Comparison of ENCODE assay signal across 38 cellular contexts in genomic region chr20:24492698-24493097, GRCh38. TPM values are rescaled to one million over a fixed set of nuclear protein-coding genes. Genes with fewer than 3 reads are reported as not detected.
"Had no signal": no experiment of that assay in that cellular context is flagged by ENCODE, and none has a peak within 500 bp of the region (broad histone marks: within the 10 kb centered on the region; RNA-seq: fewer than 3 reads in every experiment).

No MANE protein-coding gene starts in this region.

- ATAC-seq: activated CD4-positive, alpha-beta T cell treated with anti-CD3 and anti-CD28 coated beads for 36 hours; activated CD8-positive, alpha-beta memory T cell treated with anti-CD3 and anti-CD28 coated beads, Interleukin-2, amount 10 ng/mL, durations not matched to agents 7 days and 5 days; activated CD8-positive, alpha-beta T cell treated with anti-CD3 and anti-CD28 coated beads, Interleukin-2, amount 10 ng/mL, durations not matched to agents 7 days and 5 days; activated naive CD8-positive, alpha-beta T cell treated with anti-CD3 and anti-CD28 coated beads, Interleukin-2, amount 50 U/mL, for 24 hours; effector memory CD8-positive, alpha-beta T cell; foreskin keratinocyte; T-cell had no signal

- H3K27me3 Mint-ChIP-seq: activated CD4-positive, alpha-beta memory T cell treated with anti-CD3 and anti-CD28 coated beads for 36 hours; activated CD4-positive, alpha-beta T cell treated with anti-CD3 and anti-CD28 coated beads for 36 hours; activated CD4-positive, alpha-beta T cell treated with anti-CD3 and anti-CD28 coated beads, Interleukin-2, amount 10 ng/mL, durations not matched to agents 24 days and 14 days; activated CD8-positive, alpha-beta memory T cell treated with anti-CD3 and anti-CD28 coated beads, Interleukin-2, amount 10 ng/mL, durations not matched to agents 7 days and 5 days; activated naive CD4-positive, alpha-beta T cell treated with anti-CD3 and anti-CD28 coated beads, Interleukin-2, amount 50 U/mL, for 24 hours; activated naive CD8-positive, alpha-beta T cell treated with anti-CD3 and anti-CD28 coated beads for 36 hours; activated naive CD8-positive, alpha-beta T cell treated with anti-CD3 and anti-CD28 coated beads, Interleukin-2, amount 50 U/mL, for 24 hours; dendritic cell treated with granulocyte-macrophage colony-stimulating factor and Interleukin-4, amounts not matched to agents 40 ng/mL and 50 ng/mL, for 4 days had no signal

- H3K9me3 ChIP-seq: adrenal gland, ascending aorta, esophagus muscularis mucosa, gastrocnemius medialis, heart left ventricle had no signal

- H3K9me3 Mint-ChIP-seq: activated CD4-positive, alpha-beta memory T cell treated with anti-CD3 and anti-CD28 coated beads for 36 hours; activated CD4-positive, alpha-beta T cell treated with anti-CD3 and anti-CD28 coated beads, Interleukin-2, amount 10 ng/mL, durations not matched to agents 24 days and 14 days; activated naive CD4-positive, alpha-beta T cell treated with anti-CD3 and anti-CD28 coated beads for 36 hours; activated naive CD4-positive, alpha-beta T cell treated with anti-CD3 and anti-CD28 coated beads, Interleukin-2, amount 50 U/mL, for 24 hours; activated naive CD8-positive, alpha-beta T cell treated with anti-CD3 and anti-CD28 coated beads for 36 hours; activated naive CD8-positive, alpha-beta T cell treated with anti-CD3 and anti-CD28 coated beads, Interleukin-2, amount 50 U/mL, for 24 hours; activated T-helper 1 cell treated with anti-CD3 and anti-CD28 coated beads, Interleukin-12 subunit alpha, Interleukin-12 subunit beta, Interleukin-2, Interleukin-4 antibody, amounts not matched to agents 30 ng/mL and 10 ng/mL and 1 ng/mL, durations not matched to agents 14 hours and 24 hours and 36 hours; activated T-helper 2 cell treated with anti-CD3 and anti-CD28 coated beads, Interferon-gamma antibody, Interleukin-2, Interleukin-4, amounts not matched to agents 10 μg/mL and 5 μg/mL and 100 μg/mL, durations not matched to agents 14 hours and 24 hours and 36 hours; brain; central memory CD8-positive, alpha-beta T cell; dendritic cell treated with granulocyte-macrophage colony-stimulating factor and Interleukin-4, amounts not matched to agents 40 ng/mL and 50 ng/mL, for 4 days; effector memory CD8-positive, alpha-beta T cell; T-helper 1 cell treated with Interleukin-12 subunit alpha and Interleukin-12 subunit beta and Interleukin-4 antibody, amounts not matched to agents 30 μg/mL and 1 μg/mL, for 36 hours had no signal

- H3K4me3 Mint-ChIP-seq: activated CD4-positive, alpha-beta memory T cell treated with anti-CD3 and anti-CD28 coated beads for 36 hours; activated CD4-positive, alpha-beta T cell treated with anti-CD3 and anti-CD28 coated beads for 36 hours; activated CD4-positive, alpha-beta T cell treated with anti-CD3 and anti-CD28 coated beads, Interleukin-2, amount 10 ng/mL, durations not matched to agents 24 days and 14 days; activated CD8-positive, alpha-beta memory T cell treated with anti-CD3 and anti-CD28 coated beads, Interleukin-2, amount 10 ng/mL, durations not matched to agents 7 days and 5 days; activated CD8-positive, alpha-beta T cell treated with anti-CD3 and anti-CD28 coated beads, Interleukin-2, amount 10 ng/mL, durations not matched to agents 7 days and 5 days; activated naive CD4-positive, alpha-beta T cell treated with anti-CD3 and anti-CD28 coated beads for 36 hours; activated naive CD4-positive, alpha-beta T cell treated with anti-CD3 and anti-CD28 coated beads, Interleukin-2, amount 50 U/mL, for 24 hours; activated naive CD8-positive, alpha-beta T cell treated with anti-CD3 and anti-CD28 coated beads for 36 hours; activated naive CD8-positive, alpha-beta T cell treated with anti-CD3 and anti-CD28 coated beads, Interleukin-2, amount 50 U/mL, for 24 hours; activated T-helper 1 cell treated with anti-CD3 and anti-CD28 coated beads, Interleukin-12 subunit alpha, Interleukin-12 subunit beta, Interleukin-2, Interleukin-4 antibody, amounts not matched to agents 30 ng/mL and 10 ng/mL and 1 ng/mL, durations not matched to agents 14 hours and 24 hours and 36 hours; brain; central memory CD8-positive, alpha-beta T cell; dendritic cell treated with granulocyte-macrophage colony-stimulating factor and Interleukin-4, amounts not matched to agents 40 ng/mL and 50 ng/mL, for 4 days; effector memory CD8-positive, alpha-beta T cell; T-cell; T-helper 1 cell treated with Interleukin-12 subunit alpha and Interleukin-12 subunit beta and Interleukin-4 antibody, amounts not matched to agents 30 μg/mL and 1 μg/mL, for 36 hours had no signal

- H3K27ac Mint-ChIP-seq: activated CD4-positive, alpha-beta memory T cell treated with anti-CD3 and anti-CD28 coated beads for 36 hours; activated CD4-positive, alpha-beta T cell treated with anti-CD3 and anti-CD28 coated beads for 36 hours; activated CD4-positive, alpha-beta T cell treated with anti-CD3 and anti-CD28 coated beads, Interleukin-2, amount 10 ng/mL, durations not matched to agents 24 days and 14 days; activated CD8-positive, alpha-beta memory T cell treated with anti-CD3 and anti-CD28 coated beads, Interleukin-2, amount 10 ng/mL, durations not matched to agents 7 days and 5 days; activated CD8-positive, alpha-beta T cell treated with anti-CD3 and anti-CD28 coated beads, Interleukin-2, amount 10 ng/mL, durations not matched to agents 7 days and 5 days; activated naive CD4-positive, alpha-beta T cell treated with anti-CD3 and anti-CD28 coated beads for 36 hours; activated naive CD4-positive, alpha-beta T cell treated with anti-CD3 and anti-CD28 coated beads, Interleukin-2, amount 50 U/mL, for 24 hours; activated naive CD8-positive, alpha-beta T cell treated with anti-CD3 and anti-CD28 coated beads for 36 hours; activated naive CD8-positive, alpha-beta T cell treated with anti-CD3 and anti-CD28 coated beads, Interleukin-2, amount 50 U/mL, for 24 hours; activated T-helper 1 cell treated with anti-CD3 and anti-CD28 coated beads, Interleukin-12 subunit alpha, Interleukin-12 subunit beta, Interleukin-2, Interleukin-4 antibody, amounts not matched to agents 30 ng/mL and 10 ng/mL and 1 ng/mL, durations not matched to agents 14 hours and 24 hours and 36 hours; activated T-helper 2 cell treated with anti-CD3 and anti-CD28 coated beads, Interferon-gamma antibody, Interleukin-2, Interleukin-4, amounts not matched to agents 10 μg/mL and 5 μg/mL and 100 μg/mL, durations not matched to agents 14 hours and 24 hours and 36 hours; brain; dendritic cell treated with granulocyte-macrophage colony-stimulating factor and Interleukin-4, amounts not matched to agents 40 ng/mL and 50 ng/mL, for 4 days; effector memory CD8-positive, alpha-beta T cell; T-cell; T-helper 1 cell treated with Interleukin-12 subunit alpha and Interleukin-12 subunit beta and Interleukin-4 antibody, amounts not matched to agents 30 μg/mL and 1 μg/mL, for 36 hours had no signal

- H3K27ac ChIP-seq: adrenal gland, ascending aorta, coronary artery, esophagus muscularis mucosa, foreskin keratinocyte, gastrocnemius medialis, WERI-Rb-1 had no signal

- H3K27me3 ChIP-seq: adrenal gland, ascending aorta, esophagus muscularis mucosa, foreskin keratinocyte, gastrocnemius medialis, heart left ventricle had no signal

- H3K4me1 ChIP-seq: adrenal gland, ascending aorta, foreskin keratinocyte, gastrocnemius medialis had no signal

- H3K36me3 ChIP-seq: adrenal gland, ascending aorta, esophagus muscularis mucosa, gastrocnemius medialis, heart left ventricle had no signal

- H3K36me3 Mint-ChIP-seq: activated CD4-positive, alpha-beta memory T cell treated with anti-CD3 and anti-CD28 coated beads for 36 hours; activated CD8-positive, alpha-beta memory T cell treated with anti-CD3 and anti-CD28 coated beads, Interleukin-2, amount 10 ng/mL, durations not matched to agents 7 days and 5 days; activated naive CD4-positive, alpha-beta T cell treated with anti-CD3 and anti-CD28 coated beads, Interleukin-2, amount 50 U/mL, for 24 hours; activated naive CD8-positive, alpha-beta T cell treated with anti-CD3 and anti-CD28 coated beads for 36 hours; brain; T-cell had no signal

- H3K4me3 ChIP-seq: adrenal gland, ascending aorta, coronary artery, esophagus muscularis mucosa, gastrocnemius medialis, heart left ventricle had no signal

- H3K4me1 Mint-ChIP-seq: activated CD4-positive, alpha-beta T cell treated with anti-CD3 and anti-CD28 coated beads for 36 hours; activated CD4-positive, alpha-beta T cell treated with anti-CD3 and anti-CD28 coated beads, Interleukin-2, amount 10 ng/mL, durations not matched to agents 24 days and 14 days; activated CD8-positive, alpha-beta memory T cell treated with anti-CD3 and anti-CD28 coated beads, Interleukin-2, amount 10 ng/mL, durations not matched to agents 7 days and 5 days; activated naive CD4-positive, alpha-beta T cell treated with anti-CD3 and anti-CD28 coated beads, Interleukin-2, amount 50 U/mL, for 24 hours; activated naive CD8-positive, alpha-beta T cell treated with anti-CD3 and anti-CD28 coated beads, Interleukin-2, amount 50 U/mL, for 24 hours; central memory CD8-positive, alpha-beta T cell; T-cell had no signal

- DNase-seq: activated CD4-positive, alpha-beta memory T cell treated with anti-CD3 and anti-CD28 coated beads for 36 hours; activated CD4-positive, alpha-beta T cell treated with anti-CD3 and anti-CD28 coated beads for 36 hours; activated CD4-positive, alpha-beta T cell treated with anti-CD3 and anti-CD28 coated beads, Interleukin-2, amount 10 ng/mL, durations not matched to agents 24 days and 14 days; activated CD4-positive, CD25-positive, alpha-beta regulatory T cell; activated CD4-positive, CD25-positive, alpha-beta regulatory T cell treated with anti-CD3 and anti-CD28 coated beads, Interleukin-2, amount 50 U/mL, for 72 hours; activated CD8-positive, alpha-beta memory T cell treated with anti-CD3 and anti-CD28 coated beads, Interleukin-2, amount 10 ng/mL, durations not matched to agents 7 days and 5 days; activated CD8-positive, alpha-beta memory T cell treated with anti-CD3 and anti-CD28 coated beads, Interleukin-2, amount 50 U/mL, for 4 hours; activated CD8-positive, alpha-beta T cell treated with anti-CD3 and anti-CD28 coated beads, Interleukin-2, amount 10 ng/mL, durations not matched to agents 7 days and 5 days; activated effector memory CD4-positive, alpha-beta T cell treated with anti-CD3 and anti-CD28 coated beads, Interleukin-2, amount 50 U/mL, for 16 hours; activated naive CD4-positive, alpha-beta T cell treated with anti-CD3 and anti-CD28 coated beads for 36 hours; activated naive CD8-positive, alpha-beta T cell treated with anti-CD3 and anti-CD28 coated beads for 36 hours; activated naive CD8-positive, alpha-beta T cell treated with anti-CD3 and anti-CD28 coated beads, Interleukin-2, amount 50 U/mL, for 24 hours; activated T-cell treated with anti-CD3 and anti-CD28 coated beads, Interleukin-2, amount 50 U/mL, for 1 hour; activated T-cell treated with anti-CD3 and anti-CD28 coated beads, Interleukin-2, amount 50 U/mL, for 48 hours; effector CD4-positive, alpha-beta T cell; effector memory CD8-positive, alpha-beta T cell; erythroblast; foreskin keratinocyte; gastrocnemius medialis; glutamatergic neuron; heart left ventricle; T-cell; T1000; WERI-Rb-1 had no signal

RNA-seq across cellular contexts. Expression of gene SYNDIG1, which starts 23.3 kb away (rescaled TPM):
- total RNA-seq: activated CD4-positive, alpha-beta memory T cell treated with anti-CD3 and anti-CD28 coated beads for 36 hours; activated CD4-positive, alpha-beta T cell treated with anti-CD3 and anti-CD28 coated beads for 36 hours; activated CD4-positive, alpha-beta T cell treated with anti-CD3 and anti-CD28 coated beads, Interleukin-2, amount 10 ng/mL, durations not matched to agents 24 days and 14 days; activated CD8-positive, alpha-beta memory T cell treated with anti-CD3 and anti-CD28 coated beads for 36 hours; activated CD8-positive, alpha-beta memory T cell treated with anti-CD3 and anti-CD28 coated beads, Interleukin-2, amount 10 ng/mL, durations not matched to agents 7 days and 5 days; activated CD8-positive, alpha-beta T cell treated with anti-CD3 and anti-CD28 coated beads, Interleukin-2, amount 10 ng/mL, durations not matched to agents 7 days and 5 days; activated naive CD4-positive, alpha-beta T cell treated with anti-CD3 and anti-CD28 coated beads for 36 hours; activated naive CD8-positive, alpha-beta T cell treated with anti-CD3 and anti-CD28 coated beads for 36 hours; activated T-helper 1 cell treated with anti-CD3 and anti-CD28 coated beads, Interleukin-12 subunit alpha, Interleukin-12 subunit beta, Interleukin-2, Interleukin-4 antibody, amounts not matched to agents 30 ng/mL and 10 ng/mL and 1 ng/mL, durations not matched to agents 14 hours and 24 hours and 36 hours; activated T-helper 2 cell treated with anti-CD3 and anti-CD28 coated beads, Interferon-gamma antibody, Interleukin-2, Interleukin-4, amounts not matched to agents 10 μg/mL and 5 μg/mL and 100 μg/mL, durations not matched to agents 14 hours and 24 hours and 36 hours; bronchial epithelial cell; esophagus muscularis mucosa; foreskin keratinocyte; T-cell; T-helper 2 cell treated with Interferon-gamma antibody and Interleukin-4, amounts not matched to agents 100 ng/mL and 5 ng/mL, for 36 hours had no signal
